8 cellular contexts compared by ENCODE assay signal in the genomic region with DNA sequence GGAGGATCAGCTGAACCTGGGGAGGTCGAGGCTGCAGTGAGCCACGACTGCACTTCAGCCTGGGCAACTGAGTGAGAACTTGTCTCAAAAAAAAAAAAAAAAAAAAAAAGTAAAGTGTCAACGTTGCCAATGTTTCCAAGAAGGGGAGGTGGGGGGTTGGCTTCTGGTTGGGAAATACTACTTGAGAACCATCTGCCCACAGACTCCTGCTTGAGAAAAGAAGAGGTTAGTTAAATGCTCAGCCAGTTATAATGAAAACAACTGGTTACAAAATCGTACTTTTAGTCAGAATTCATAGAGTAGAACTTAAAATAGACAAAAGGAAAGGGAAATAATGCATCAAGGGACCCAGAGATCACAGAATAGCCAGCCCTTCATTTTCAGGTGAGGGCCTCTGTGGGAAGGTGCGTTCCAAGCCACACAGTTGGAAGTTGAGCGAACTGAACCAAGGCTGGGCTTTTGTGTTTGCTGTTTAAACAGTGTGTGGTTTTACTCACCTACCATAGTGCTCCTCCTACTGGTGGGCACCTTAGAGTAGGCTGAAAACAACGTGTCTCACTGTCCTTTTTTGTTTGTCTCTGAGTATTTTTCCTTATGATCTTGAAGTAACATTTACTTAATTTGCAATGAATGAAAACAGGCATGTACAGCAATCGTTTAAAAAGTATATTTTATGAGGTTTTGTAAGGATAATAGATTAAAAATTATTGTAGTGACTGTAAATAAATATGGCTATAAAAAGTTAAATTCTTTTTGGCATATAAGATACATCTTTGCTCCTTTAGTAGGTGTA.
DNase-seq lines count a peak whose midpoint lies in the region; ATAC-seq and TF ChIP-seq lines count a peak whose summit lies in the region.

No MANE protein-coding gene starts in this region.

- ATAC-seq in T-cell (replicated peaks in 1 of 4) (peak; percentile 67 to 74 (median 70)), GM19397 (IDR thresholded peaks at IDR 0.05; ENCODE audit: unreplicated experiment) (no peak)

- DNase-seq in GM10248 (ENCODE audit: extremely low spot score) = peak; percentile 52
- DNase-seq in HFFc6 = peak; percentile 53
- peak; percentile 79 for DNase-seq in MV-4-11 (lab: John Stamatoyannopoulos, UW)
- peak; percentile 28 to 78 (median 64) for DNase-seq in T-cell
- peak; percentile 61 to 84 (median 66) for DNase-seq in adrenal gland
- DNase-seq in iPS DF 19.7 (ENCODE audit: low read depth, low spot score) = peak; percentile 85
- DNase-seq in stimulated activated CD4-positive, alpha-beta T cell treated with anti-CD3 and anti-CD28 coated beads, Interleukin-12 subunit alpha, Interleukin-12 subunit beta, amount 100 ng/mL, for 4 hours = peak; percentile 52

- POLR2A ChIA-PET in GM10248 (lab: Yijun Ruan, JAX) (no interaction called here), T-cell (lab: Charles Lee) (no interaction called here)

- H3K4me1 ChIP-seq in adrenal gland (replicated peaks in 1 of 2) = peaks cover 7 to 24% of the 10 kb centered on the region in 2 donors

- H3K4me3 ChIP-seq in adrenal gland = no peak overlapping the region

- CTCF ChIA-PET in GM10248 (lab: Yijun Ruan, JAX) (interaction anchor here (0.7 to 1.4 kb wide), 19 partner anchors 8 to 292 kb away, joined by 3 to 14 read pairs (median 4); no protein-coding TSS in a partner anchor), T-cell (lab: Charles Lee) (interaction anchor here (0.7 to 1.3 kb wide), 5 partner anchors 30 to 292 kb away, joined by 3 to 6 read pairs (median 3); no protein-coding TSS in a partner anchor)

- H3K27me3 ChIP-seq in adrenal gland = no peaks in the 10 kb centered on the region

- intact Hi-C loops in adrenal gland (cut with DNase I) = loop anchor here in 1 of 2 donors (5.0 kb wide), 1 partner anchor 292 kb away; no protein-coding TSS in a partner anchor

- no peak overlapping the region for H3K4me3 Mint-ChIP-seq in HFFc6
- peak overlapping the region in 2 of 3 donors; percentile 20 to 46 for H3K4me3 Mint-ChIP-seq in T-cell

- TF ChIP-seq POLR2A in adrenal gland (IDR thresholded peaks at IDR 0.05) = no peak

- 22 to 38% (median 30%) methylated on average over 7 to 8 of the region's 8 CpGs for WGBS in adrenal gland, 4 donors

- TF ChIP-seq CTCF in GM10248 (IDR thresholded peaks at IDR 0.05; ENCODE audit: control extremely low read depth, extremely low read depth, low read depth, missing control alignments) (peak; percentile 77), HFFc6 (IDR thresholded peaks at IDR 0.05) (peak; percentile 88), adrenal gland (IDR thresholded peaks at IDR 0.05) (peak; percentile 48 to 90 (median 80))

- no peaks in the 10 kb centered on the region for H3K36me3 ChIP-seq in adrenal gland (replicated peaks in 1 of 2)

- H3K9me3 ChIP-seq in adrenal gland (replicated peaks in 1 of 3) = no peaks in the 10 kb centered on the region

- peaks cover 1% of the 10 kb centered on the region; the same call in 1 of the 2 replicates for H3K27me3 Mint-ChIP-seq in HFFc6 (ENCODE audit: insufficient read depth)
- no peaks in the 10 kb centered on the region for H3K27me3 Mint-ChIP-seq in T-cell

- no peaks in the 10 kb centered on the region for H3K9me3 Mint-ChIP-seq in HFFc6
- H3K9me3 Mint-ChIP-seq in T-cell = no peaks in the 10 kb centered on the region

- H3K36me3 Mint-ChIP-seq in HFFc6 (ENCODE audit: low read depth) (no peaks in the 10 kb centered on the region), T-cell (no peaks in the 10 kb centered on the region)

- H3K4me1 Mint-ChIP-seq in HFFc6 (ENCODE audit: low read depth) = peaks cover 71% of the 10 kb centered on the region
- H3K4me1 Mint-ChIP-seq in T-cell = peaks cover 77 to 81% (median 80%) of the 10 kb centered on the region in 3 donors

- H3K27ac Mint-ChIP-seq in HFFc6 = peak overlapping the region; percentile 51
- H3K27ac Mint-ChIP-seq in T-cell = peak overlapping the region; percentile 95 to 99

- H3K27ac ChIP-seq in adrenal gland = no peak overlapping the region
